ENCODE assay signal across 1 cellular context in genomic region chr16:58455750-58456149, GRCh38.
TF ChIP-seq lines count a peak whose summit lies in the region.

No MANE protein-coding gene starts in this region.

TF ChIP-seq in WTC11, 78 proteins besides CTCF, POLR2A, EP300 and RAD21 (continued from another document):
- TF ChIP-seq, protein P1, sequence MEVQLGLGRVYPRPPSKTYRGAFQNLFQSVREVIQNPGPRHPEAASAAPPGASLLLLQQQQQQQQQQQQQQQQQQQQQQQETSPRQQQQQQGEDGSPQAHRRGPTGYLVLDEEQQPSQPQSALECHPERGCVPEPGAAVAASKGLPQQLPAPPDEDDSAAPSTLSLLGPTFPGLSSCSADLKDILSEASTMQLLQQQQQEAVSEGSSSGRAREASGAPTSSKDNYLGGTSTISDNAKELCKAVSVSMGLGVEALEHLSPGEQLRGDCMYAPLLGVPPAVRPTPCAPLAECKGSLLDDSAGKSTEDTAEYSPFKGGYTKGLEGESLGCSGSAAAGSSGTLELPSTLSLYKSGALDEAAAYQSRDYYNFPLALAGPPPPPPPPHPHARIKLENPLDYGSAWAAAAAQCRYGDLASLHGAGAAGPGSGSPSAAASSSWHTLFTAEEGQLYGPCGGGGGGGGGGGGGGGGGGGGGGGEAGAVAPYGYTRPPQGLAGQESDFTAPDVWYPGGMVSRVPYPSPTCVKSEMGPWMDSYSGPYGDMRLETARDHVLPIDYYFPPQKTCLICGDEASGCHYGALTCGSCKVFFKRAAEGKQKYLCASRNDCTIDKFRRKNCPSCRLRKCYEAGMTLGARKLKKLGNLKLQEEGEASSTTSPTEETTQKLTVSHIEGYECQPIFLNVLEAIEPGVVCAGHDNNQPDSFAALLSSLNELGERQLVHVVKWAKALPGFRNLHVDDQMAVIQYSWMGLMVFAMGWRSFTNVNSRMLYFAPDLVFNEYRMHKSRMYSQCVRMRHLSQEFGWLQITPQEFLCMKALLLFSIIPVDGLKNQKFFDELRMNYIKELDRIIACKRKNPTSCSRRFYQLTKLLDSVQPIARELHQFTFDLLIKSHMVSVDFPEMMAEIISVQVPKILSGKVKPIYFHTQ (CRISPR knock-in tag; IDR thresholded peaks at IDR 0.05) = no peak
- no peak for TF ChIP-seq ZBTB21 (CRISPR knock-in tag; IDR thresholded peaks at IDR 0.05; ENCODE audit: borderline replicate concordance)
TF ChIP-seq in WTC11: peak in this region for 0.
